ENCODE assay signal across 12 cellular contexts in the genomic region with DNA sequence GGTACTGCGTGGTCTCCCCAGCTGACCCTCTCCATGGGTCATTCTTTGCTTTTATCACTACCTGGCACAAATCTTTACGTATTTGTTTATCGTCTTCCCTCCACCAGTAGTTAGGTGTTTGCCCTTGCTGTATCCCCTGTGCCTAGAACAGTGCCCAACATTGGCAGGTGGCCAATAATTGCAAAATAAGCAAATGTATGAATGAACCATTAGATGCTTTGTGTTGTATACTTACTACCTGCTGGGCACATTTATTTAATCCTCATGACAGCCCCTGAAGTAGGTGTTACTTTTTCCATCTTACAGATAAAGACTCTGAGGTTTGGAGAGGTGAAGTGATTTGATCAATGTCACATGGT. TPM values are rescaled to one million over a fixed set of nuclear protein-coding genes. Genes with fewer than 3 reads are reported as not detected.
A peak's percentile ranks its signal among the peaks of the same experiment; 100 is the strongest.
DNase-seq lines count a peak whose midpoint lies in the region; ATAC-seq and TF ChIP-seq lines count a peak whose summit lies in the region.
"Had no signal": no experiment of that assay in that cellular context is flagged by ENCODE, and none has a peak within 500 bp of the region (broad histone marks: within the 10 kb centered on the region; RNA-seq: fewer than 3 reads in every experiment).

No MANE protein-coding gene starts in this region.

- H3K4me3 Mint-ChIP-seq in activated CD4-positive, alpha-beta T cell treated with anti-CD3 and anti-CD28 coated beads for 36 hours, result peak overlapping the region; percentile 99
- peak overlapping the region; percentile 97 for H3K4me3 Mint-ChIP-seq in T-helper 17 cell

- H3K27me3 ChIP-seq in esophagus squamous epithelium (no peaks in the 10 kb centered on the region), stomach (no peaks in the 10 kb centered on the region)
- H3K27me3 ChIP-seq: uterus had no signal

- 83 to 88% methylated on average over 3 of the region's 3 CpGs for WGBS in esophagus squamous epithelium, 2 donors
- WGBS in stomach, 5 donors, result 89 to 95% (median 91%) methylated on average over 3 of the region's 3 CpGs

- H3K27me3 Mint-ChIP-seq in activated CD4-positive, alpha-beta T cell treated with anti-CD3 and anti-CD28 coated beads for 36 hours, result no peaks in the 10 kb centered on the region
- no peaks in the 10 kb centered on the region for H3K27me3 Mint-ChIP-seq in T-helper 17 cell

- intact Hi-C loops in activated CD4-positive, alpha-beta T cell treated with anti-CD3 and anti-CD28 coated beads for 36 hours (cut with DNase I, micrococcal nuclease), result loop anchor here (1.0 kb wide), 3 partner anchors 12 to 37 kb away; a partner anchor contains a TSS
- intact Hi-C loops in esophagus squamous epithelium (cut with DNase I), result no loop called here
- intact Hi-C loops in stomach (cut with DNase I; ENCODE audit: low total_unique reads), result no loop called here

- TF ChIP-seq EP300 in stomach (IDR thresholded peaks at IDR 0.05), result no peak

- peaks cover 50 to 70% (median 56%) of the 10 kb centered on the region in 3 donors for H3K4me1 ChIP-seq in esophagus squamous epithelium
- H3K4me1 ChIP-seq in stomach, result peaks cover 49 to 68% (median 59%) of the 10 kb centered on the region in 4 donors

- TF ChIP-seq CTCF in esophagus squamous epithelium (IDR thresholded peaks at IDR 0.05) (no peak), stomach (IDR thresholded peaks at IDR 0.05) (no peak)

- no peak for DNase-seq in activated CD4-positive, alpha-beta T cell treated with anti-CD3 and anti-CD28 coated beads for 36 hours
- no peak for DNase-seq in activated CD4-positive, alpha-beta T cell treated with anti-CD3 and anti-CD28 coated beads, Interleukin-2, amount 50 U/mL, for 1 hour
- DNase-seq in T-helper 17 cell (no peak), esophagus squamous epithelium (lab: John Stamatoyannopoulos, UW) (no peak), stomach (no peak), DMS 273 (lab: John Stamatoyannopoulos, UW; ENCODE audit: unreplicated experiment) (no peak), COLO829 (ENCODE audit: low spot score) (no peak)

- CTCF ChIA-PET in activated CD4-positive, alpha-beta T cell treated with anti-CD3 and anti-CD28 coated beads for 36 hours (lab: Charles Lee), result interaction anchor here (0.5 to 2.8 kb wide), 13 partner anchors 8 to 171 kb away, joined by 3 to 34 read pairs (median 6); a partner anchor contains a TSS

- peaks cover 72% of the 10 kb centered on the region for H3K4me1 Mint-ChIP-seq in activated CD4-positive, alpha-beta T cell treated with anti-CD3 and anti-CD28 coated beads for 36 hours
- peaks cover 56% of the 10 kb centered on the region for H3K4me1 Mint-ChIP-seq in T-helper 17 cell

- H3K36me3 ChIP-seq in esophagus squamous epithelium, result peaks cover 0 to 2% (median 0%) of the 10 kb centered on the region in 3 donors
- H3K36me3 ChIP-seq in stomach, result no peaks in the 10 kb centered on the region
- H3K36me3 ChIP-seq: HAP-1, uterus had no signal

- POLR2A ChIA-PET in activated CD4-positive, alpha-beta T cell treated with anti-CD3 and anti-CD28 coated beads for 36 hours (lab: Charles Lee), result interaction anchor here (0.5 to 2.5 kb wide), 6 partner anchors 8 to 295 kb away, joined by 3 to 12 read pairs (median 5); a partner anchor contains a TSS

- no peak for TF ChIP-seq POLR2A in esophagus squamous epithelium (IDR thresholded peaks at IDR 0.05)
- no peak for TF ChIP-seq POLR2A in stomach (IDR thresholded peaks at IDR 0.05)

- peaks cover 3% of the 10 kb centered on the region for H3K9me3 Mint-ChIP-seq in activated CD4-positive, alpha-beta T cell treated with anti-CD3 and anti-CD28 coated beads for 36 hours (ENCODE audit: low read depth)

- H3K27ac ChIP-seq in esophagus squamous epithelium (peak overlapping the region in 3 of 4 donors; percentile 95 to 97 (median 96)), stomach (peak overlapping the region in 3 of 5 donors; percentile 93)

- no peaks in the 10 kb centered on the region for H3K9me3 ChIP-seq in T-helper 17 cell (ENCODE audit: control insufficient read depth, low read length, poor library complexity, severe bottlenecking)
- no peaks in the 10 kb centered on the region for H3K9me3 ChIP-seq in esophagus squamous epithelium
- no peaks in the 10 kb centered on the region for H3K9me3 ChIP-seq in stomach
- H3K9me3 ChIP-seq: HAP-1, mucosa of descending colon, uterus had no signal

- no peak overlapping the region for H3K4me3 ChIP-seq in esophagus squamous epithelium
- no peak overlapping the region for H3K4me3 ChIP-seq in stomach
- H3K4me3 ChIP-seq: mucosa of descending colon, uterus had no signal

- H3K36me3 Mint-ChIP-seq in activated CD4-positive, alpha-beta T cell treated with anti-CD3 and anti-CD28 coated beads for 36 hours (ENCODE audit: low read depth), result peaks cover 37% of the 10 kb centered on the region
- peaks cover 2% of the 10 kb centered on the region for H3K36me3 Mint-ChIP-seq in T-helper 17 cell (ENCODE audit: low read depth)

- peak; percentile 11 for ATAC-seq in activated CD4-positive, alpha-beta T cell treated with anti-CD3 and anti-CD28 coated beads for 36 hours
- no peak for ATAC-seq in T-helper 17 cell
- ATAC-seq in GM21529 (IDR thresholded peaks at IDR 0.05; ENCODE audit: unreplicated experiment), result no peak

- H3K27ac Mint-ChIP-seq in activated CD4-positive, alpha-beta T cell treated with anti-CD3 and anti-CD28 coated beads for 36 hours, result peak overlapping the region; percentile 99
- peak overlapping the region; percentile 95 for H3K27ac Mint-ChIP-seq in T-helper 17 cell

RNA-seq across cellular contexts. Expression of a gene that starts 1.9 kb away (rescaled TPM):
- total RNA-seq in activated CD4-positive, alpha-beta T cell treated with anti-CD3 and anti-CD28 coated beads for 36 hours, result 10 to 100 TPM; 85.0 to 93.5 TPM
- total RNA-seq in T-helper 17 cell (10 to 100 TPM; 44.8 to 48.2 TPM), esophagus squamous epithelium (10 to 100 TPM; 31.6 to 74.9 (median 55.7) TPM), stomach (100 to 1,000 TPM in 1 of 5 donors, 10 to 100 TPM in 4; 18.7 to 237 (median 39.1) TPM)
- polyA plus RNA-seq in stomach, result 10 to 100 TPM; 37.5 to 58.7 (median 40.8) TPM

RNA-seq across cellular contexts. Expression of a gene that starts 4.7 kb away (rescaled TPM):
- 10 to 100 TPM; 52.9 to 59.2 TPM for total RNA-seq in activated CD4-positive, alpha-beta T cell treated with anti-CD3 and anti-CD28 coated beads for 36 hours
- total RNA-seq in T-helper 17 cell, result 10 to 100 TPM; 43.9 to 58.0 TPM
- total RNA-seq in esophagus squamous epithelium, result 10 to 100 TPM in 3 of 4 donors, 1 to 10 TPM in 1; 3.2 to 25.6 (median 12.3) TPM
- total RNA-seq in stomach, result 10 to 100 TPM in 3 of 5 donors, 1 to 10 TPM in 2; 7.9 to 44.9 (median 11.0) TPM
- polyA plus RNA-seq in stomach, result 10 to 100 TPM; 16.4 to 25.7 (median 19.8) TPM

RNA-seq across cellular contexts. Expression of a gene that starts 15.4 kb away (rescaled TPM):
- total RNA-seq in activated CD4-positive, alpha-beta T cell treated with anti-CD3 and anti-CD28 coated beads for 36 hours, result under 1 TPM; 0.59 to 0.74 TPM
- under 1 TPM in 1 of 2 donors, not detected in 1; 0.42 TPM for total RNA-seq in T-helper 17 cell
- total RNA-seq in esophagus squamous epithelium, result not detected
- not detected for total RNA-seq in stomach
- polyA plus RNA-seq in stomach, result under 1 TPM in 1 of 3 donors, not detected in 2; 0.18 TPM
- total RNA-seq: frontal cortex had no signal

RNA-seq across cellular contexts. Expression of a gene that starts 37.6 kb away (rescaled TPM):
- total RNA-seq in activated CD4-positive, alpha-beta T cell treated with anti-CD3 and anti-CD28 coated beads for 36 hours, result 100 to 1,000 TPM in 1 of 2 experiments, 10 to 100 TPM in 1; 95.2 to 113 TPM
- 100 to 1,000 TPM; 109 to 114 TPM for total RNA-seq in T-helper 17 cell
- total RNA-seq in esophagus squamous epithelium, result 10 to 100 TPM; 42.7 to 58.7 (median 52.9) TPM
- 10 to 100 TPM in 4 of 5 donors, 1 to 10 TPM in 1; 8.2 to 64.8 (median 30.4) TPM for total RNA-seq in stomach
- polyA plus RNA-seq in stomach, result 10 to 100 TPM; 20.6 to 28.7 (median 28.0) TPM

RNA-seq across cellular contexts. Expression of a gene that starts 42.9 kb away (rescaled TPM):
- total RNA-seq in activated CD4-positive, alpha-beta T cell treated with anti-CD3 and anti-CD28 coated beads for 36 hours, result 10 to 100 TPM; 52.8 to 68.7 TPM
- total RNA-seq in T-helper 17 cell (10 to 100 TPM; 14.4 to 15.6 TPM), esophagus squamous epithelium (10 to 100 TPM; 28.3 to 45.5 (median 35.1) TPM), stomach (10 to 100 TPM; 19.6 to 75.3 (median 33.4) TPM)
- 10 to 100 TPM; 35.6 to 59.1 (median 42.7) TPM for polyA plus RNA-seq in stomach

Comparison
In these comparisons a context has a peak if more than half of its experiments do, and no peak if none do; other contexts are left out.
1. intact Hi-C loops: an anchor here in activated CD4-positive, alpha-beta T cell treated with anti-CD3 and anti-CD28 coated beads for 36 hours (1.0 kb wide); none called in esophagus squamous epithelium and stomach.